ENCODE assay signal across 9 cellular contexts in the genomic region with DNA sequence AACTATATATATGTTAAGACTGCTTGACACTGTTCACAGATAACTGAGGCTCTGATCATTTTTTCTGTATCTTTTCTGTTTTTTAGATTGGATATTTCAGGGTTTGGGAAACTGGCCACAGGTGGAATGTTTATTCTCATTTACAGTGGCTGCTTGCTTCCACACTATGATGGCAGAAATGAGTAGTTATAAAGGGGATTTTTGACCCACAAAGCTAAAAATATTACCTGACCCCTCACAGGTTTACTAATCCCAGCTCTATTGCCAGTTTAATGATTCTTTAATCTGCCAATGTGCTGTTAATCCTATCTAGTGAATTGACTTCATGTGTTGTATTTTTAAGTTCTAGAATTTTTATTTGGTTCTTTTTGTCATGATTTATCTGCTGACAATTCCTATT.
"Had no signal": no experiment of that assay in that cellular context is flagged by ENCODE, and none has a peak within 500 bp of the region (broad histone marks: within the 10 kb centered on the region; RNA-seq: fewer than 3 reads in every experiment).

No MANE protein-coding gene starts in this region.

- H3K4me3 ChIP-seq: GM23338, K562 had no signal

- ATAC-seq: GM23338, K562 had no signal

- FAIRE-seq: H1, H54, HTR-8/SVneo, K562 had no signal

- H3K4me3 Mint-ChIP-seq: GM23338, H9 had no signal

- DNase-seq: H9, HCEC 1CT, IMR-90, KG1 had no signal

- H3K27ac Mint-ChIP-seq: GM23338, H9 had no signal
